Comparison of ENCODE assay signal across 1 cellular context in genomic region chr12:103913100-103913499, GRCh38.
TF ChIP-seq lines count a peak whose summit lies in the region.

No MANE protein-coding gene starts in this region.

TF ChIP-seq in K562, 482 proteins besides CTCF, POLR2A, EP300 and RAD21 (continued from another document):
- TF ChIP-seq ZNF407 (IDR thresholded peaks at IDR 0.05; ENCODE audit: low read depth) (no peak), CEBPZ (IDR thresholded peaks at IDR 0.05; ENCODE audit: borderline replicate concordance, low read depth, low read length) (no peak), JUNB (CRISPR knock-in tag; conservative IDR thresholded peaks at IDR 0.05) (no peak), ZNF780A (CRISPR knock-in tag; IDR thresholded peaks at IDR 0.05) (no peak), HBP1 (CRISPR knock-in tag; IDR thresholded peaks at IDR 0.05) (no peak), SOX6 (IDR thresholded peaks at IDR 0.05) (no peak), REST (CRISPR knock-in tag; IDR thresholded peaks at IDR 0.05; ENCODE audit: low read depth) (no peak), USF1 (CRISPR knock-in tag; IDR thresholded peaks at IDR 0.05) (peak; percentile 67), KAT8 (IDR thresholded peaks at IDR 0.05; ENCODE audit: low read depth) (no peak), SAP30 (IDR thresholded peaks at IDR 0.05; ENCODE audit: borderline replicate concordance, insufficient read depth, low read depth, low read length, poor library complexity, severe bottlenecking) (no peak), USF2 (CRISPR knock-in tag; IDR thresholded peaks at IDR 0.05) (peak; percentile 64), THAP7 (CRISPR knock-in tag; IDR thresholded peaks at IDR 0.05) (no peak), RAD51 (IDR thresholded peaks at IDR 0.05; ENCODE audit: borderline replicate concordance, low read depth) (peak; percentile 33; the same call in 1 of the 2 replicates), RNF219 (CRISPR knock-in tag; IDR thresholded peaks at IDR 0.05) (no peak), ZNF592 (IDR thresholded peaks at IDR 0.05) (no peak), HLTF (IDR thresholded peaks at IDR 0.05) (no peak), XRCC5 (IDR thresholded peaks at IDR 0.05; ENCODE audit: low read depth, low read length) (no peak), KLF16 (IDR thresholded peaks at IDR 0.05) (no peak), FOXK1 (CRISPR knock-in tag; IDR thresholded peaks at IDR 0.05; ENCODE audit: borderline replicate concordance) (no peak)
